ENCODE assay signal across 13 cellular contexts in genomic region chr12:3116106-3116898, GRCh38. TPM values are rescaled to one million over a fixed set of nuclear protein-coding genes. Genes with fewer than 3 reads are reported as not detected.
DNase-seq lines count a peak whose midpoint lies in the region; ATAC-seq, FAIRE-seq and TF ChIP-seq lines count a peak whose summit lies in the region.
"Had no signal": no experiment of that assay in that cellular context is flagged by ENCODE, and none has a peak within 500 bp of the region (broad histone marks: within the 10 kb centered on the region; RNA-seq: fewer than 3 reads in every experiment).

No MANE protein-coding gene starts in this region.

- no peaks in the 10 kb centered on the region for H3K9me3 ChIP-seq in astrocyte (ENCODE audit: insufficient read depth, low read depth, low read length)
- no peaks in the 10 kb centered on the region for H3K9me3 ChIP-seq in psoas muscle
- no peaks in the 10 kb centered on the region for H3K9me3 ChIP-seq in naive thymus-derived CD4-positive, alpha-beta T cell (ENCODE audit: control insufficient read depth in 2 of 3, low read length in 3 of 3)

- no peak overlapping the region for H2AFZ ChIP-seq in astrocyte (ENCODE audit: low read depth, low read length)

- H3K27me3 ChIP-seq in astrocyte (ENCODE audit: insufficient read depth, low read length) (no peaks in the 10 kb centered on the region), psoas muscle (ENCODE audit: insufficient read depth in 3 of 3, low read length in 2 of 3) (no peaks in the 10 kb centered on the region)
- H3K27me3 ChIP-seq in naive thymus-derived CD4-positive, alpha-beta T cell (ENCODE audit: control insufficient read depth in 2 of 2, insufficient read depth in 2 of 2, low read length in 2 of 2) = no peaks in the 10 kb centered on the region

- H3K9me3 Mint-ChIP-seq in astrocyte (ENCODE audit: unreplicated experiment) = no peaks in the 10 kb centered on the region
- H3K9me3 Mint-ChIP-seq in glutamatergic neuron (ENCODE audit: unreplicated experiment) = no peaks in the 10 kb centered on the region
- H3K9me3 Mint-ChIP-seq in naive thymus-derived CD4-positive, alpha-beta T cell = no peaks in the 10 kb centered on the region
- H3K9me3 Mint-ChIP-seq: activated naive CD8-positive, alpha-beta T cell treated with anti-CD3 and anti-CD28 coated beads for 36 hours had no signal

- ATAC-seq in psoas muscle (no peak), HG02610 (IDR thresholded peaks at IDR 0.05; ENCODE audit: unreplicated experiment) (no peak)
- no peak for ATAC-seq in naive thymus-derived CD4-positive, alpha-beta T cell

- no peaks in the 10 kb centered on the region for H4K20me1 ChIP-seq in astrocyte (ENCODE audit: insufficient read depth, low read length)

- H3K36me3 ChIP-seq in astrocyte (ENCODE audit: insufficient read depth, low read length) (no peaks in the 10 kb centered on the region), psoas muscle (ENCODE audit: insufficient read depth in 1 of 2, low read depth in 1 of 2) (peaks cover 0 to 3% of the 10 kb centered on the region in 2 donors)
- no peaks in the 10 kb centered on the region for H3K36me3 ChIP-seq in naive thymus-derived CD4-positive, alpha-beta T cell (ENCODE audit: control insufficient read depth in 2 of 3, insufficient read depth in 3 of 3, low read length in 3 of 3)

- H3K79me2 ChIP-seq in astrocyte (ENCODE audit: insufficient read depth, low read length) = peaks cover 20% of the 10 kb centered on the region

- POLR2A ChIA-PET in naive thymus-derived CD4-positive, alpha-beta T cell (lab: Charles Lee) = no interaction called here

- H3K9ac ChIP-seq in astrocyte (ENCODE audit: low read length) = peak overlapping the region; percentile 84

- H3K4me3 ChIP-seq in astrocyte (ENCODE audit: insufficient read depth, low read depth, low read length) = no peak overlapping the region
- H3K4me3 ChIP-seq in psoas muscle = no peak overlapping the region
- no peak overlapping the region for H3K4me3 ChIP-seq in naive thymus-derived CD4-positive, alpha-beta T cell (ENCODE audit: low read length)

- TF ChIP-seq CTCF in astrocyte (IDR thresholded peaks at IDR 0.05; ENCODE audit: insufficient read depth, low read depth, low read length) = no peak
- no peak for TF ChIP-seq CTCF in glutamatergic neuron (IDR thresholded peaks at IDR 0.05; ENCODE audit: partially characterized antibody, unreplicated experiment)
- no peak for TF ChIP-seq CTCF in psoas muscle (IDR thresholded peaks at IDR 0.05)

- H3K27ac Mint-ChIP-seq in astrocyte (ENCODE audit: unreplicated experiment) = no peak overlapping the region
- H3K27ac Mint-ChIP-seq in glutamatergic neuron (ENCODE audit: unreplicated experiment) = peak overlapping the region; percentile 65
- no peak overlapping the region for H3K27ac Mint-ChIP-seq in naive thymus-derived CD4-positive, alpha-beta T cell
- H3K27ac Mint-ChIP-seq: activated naive CD8-positive, alpha-beta T cell treated with anti-CD3 and anti-CD28 coated beads for 36 hours had no signal

- 74 to 84% (median 80%) methylated on average over 21 of the region's 21 CpGs for WGBS in psoas muscle, 3 donors

- peaks cover 38% of the 10 kb centered on the region for H3K4me1 Mint-ChIP-seq in astrocyte (ENCODE audit: low read depth, unreplicated experiment)
- peaks cover 55% of the 10 kb centered on the region for H3K4me1 Mint-ChIP-seq in glutamatergic neuron (ENCODE audit: low read depth, unreplicated experiment)
- peaks cover 0 to 22% (median 11%) of the 10 kb centered on the region in 7 donors for H3K4me1 Mint-ChIP-seq in naive thymus-derived CD4-positive, alpha-beta T cell

- H3K4me3 Mint-ChIP-seq in astrocyte (ENCODE audit: unreplicated experiment) (no peak overlapping the region), glutamatergic neuron (ENCODE audit: unreplicated experiment) (peak overlapping the region; percentile 27)
- no peak overlapping the region for H3K4me3 Mint-ChIP-seq in naive thymus-derived CD4-positive, alpha-beta T cell
- H3K4me3 Mint-ChIP-seq: activated naive CD8-positive, alpha-beta T cell treated with anti-CD3 and anti-CD28 coated beads for 36 hours had no signal

- intact Hi-C loops in psoas muscle (cut with DNase I) = no loop called here
- intact Hi-C loops in naive thymus-derived CD4-positive, alpha-beta T cell (cut with micrococcal nuclease) = no loop called here

- H3K27me3 Mint-ChIP-seq in astrocyte (ENCODE audit: low read depth, unreplicated experiment) = peaks cover 3% of the 10 kb centered on the region
- H3K27me3 Mint-ChIP-seq in glutamatergic neuron (ENCODE audit: unreplicated experiment) = peaks cover 9% of the 10 kb centered on the region
- H3K27me3 Mint-ChIP-seq in naive thymus-derived CD4-positive, alpha-beta T cell = peaks cover 4 to 55% (median 27%) of the 10 kb centered on the region in 5 donors

- peak overlapping the region; percentile 79 for H3K4me2 ChIP-seq in astrocyte (ENCODE audit: low read length)

- CTCF ChIA-PET in naive thymus-derived CD4-positive, alpha-beta T cell (lab: Charles Lee) = no interaction called here

- DNase-seq in EL (peak; percentile 36), astrocyte (ENCODE audit: low read depth) (no peak), glutamatergic neuron (no peak), psoas muscle (peak in 1 of 2 donors; percentile 22), iPS-NIHi7 (ENCODE audit: extremely low spot score) (no peak), NCI-H128 (lab: John Stamatoyannopoulos, UW; ENCODE audit: unreplicated experiment) (no peak)
- DNase-seq in naive thymus-derived CD4-positive, alpha-beta T cell = no peak
- DNase-seq: activated CD8-positive, alpha-beta memory T cell treated with anti-CD3 and anti-CD28 coated beads, Interleukin-2, amount 50 U/mL, for 4 hours; activated naive CD8-positive, alpha-beta T cell treated with anti-CD3 and anti-CD28 coated beads for 36 hours; GDM1; stimulated activated CD8-positive, alpha-beta memory T cell treated with anti-CD3 and anti-CD28 coated beads, Interleukin-4, amount 100 ng/mL, for 48 hours had no signal

- no peaks in the 10 kb centered on the region for H3K36me3 Mint-ChIP-seq in astrocyte (ENCODE audit: low read depth, unreplicated experiment)
- peaks cover 5% of the 10 kb centered on the region for H3K36me3 Mint-ChIP-seq in glutamatergic neuron (ENCODE audit: unreplicated experiment)
- peaks cover 0 to 3% (median 0%) of the 10 kb centered on the region in 5 donors for H3K36me3 Mint-ChIP-seq in naive thymus-derived CD4-positive, alpha-beta T cell
- H3K36me3 Mint-ChIP-seq: activated naive CD8-positive, alpha-beta T cell treated with anti-CD3 and anti-CD28 coated beads for 36 hours had no signal

- no peak for FAIRE-seq in astrocyte (lab: Jason Lieb, UNC)
- FAIRE-seq: TTC549 had no signal

- H3K4me1 ChIP-seq in astrocyte (ENCODE audit: insufficient read depth, low read length) (peaks cover 52% of the 10 kb centered on the region), psoas muscle (peaks cover 24% of the 10 kb centered on the region)
- no peaks in the 10 kb centered on the region for H3K4me1 ChIP-seq in naive thymus-derived CD4-positive, alpha-beta T cell (ENCODE audit: control insufficient read depth in 2 of 2, insufficient read depth in 2 of 2, low read length in 2 of 2)

- peak overlapping the region; percentile 96 for H3K27ac ChIP-seq in astrocyte (ENCODE audit: low read depth, low read length)
- peak overlapping the region; percentile 36 for H3K27ac ChIP-seq in psoas muscle
- no peak overlapping the region for H3K27ac ChIP-seq in naive thymus-derived CD4-positive, alpha-beta T cell (ENCODE audit: low read depth, low read length)

RNA-seq across cellular contexts. Expression of gene TSPAN9, which starts 39.1 kb away (rescaled TPM):
- total RNA-seq in astrocyte (39.8 and 40.9 TPM in 2 replicates), glutamatergic neuron (ENCODE audit: unreplicated experiment) (142 TPM), psoas muscle (10 to 100 TPM in 3 of 4 donors, 1 to 10 TPM in 1; 8.0 to 28.0 (median 13.4) TPM)
- polyA plus RNA-seq in psoas muscle = 10 to 100 TPM in 1 of 3 donors, 1 to 10 TPM in 2; 6.4 to 11.6 (median 9.8) TPM
- total RNA-seq in naive thymus-derived CD4-positive, alpha-beta T cell = 1 to 10 TPM in 4 of 5 experiments, not detected in 1; 1.0 to 1.8 (median 1.3) TPM
- polyA plus RNA-seq in naive thymus-derived CD4-positive, alpha-beta T cell = under 1 TPM; 0.20 to 0.41 TPM
